8 cellular contexts compared by ENCODE assay signal in the genomic region with DNA sequence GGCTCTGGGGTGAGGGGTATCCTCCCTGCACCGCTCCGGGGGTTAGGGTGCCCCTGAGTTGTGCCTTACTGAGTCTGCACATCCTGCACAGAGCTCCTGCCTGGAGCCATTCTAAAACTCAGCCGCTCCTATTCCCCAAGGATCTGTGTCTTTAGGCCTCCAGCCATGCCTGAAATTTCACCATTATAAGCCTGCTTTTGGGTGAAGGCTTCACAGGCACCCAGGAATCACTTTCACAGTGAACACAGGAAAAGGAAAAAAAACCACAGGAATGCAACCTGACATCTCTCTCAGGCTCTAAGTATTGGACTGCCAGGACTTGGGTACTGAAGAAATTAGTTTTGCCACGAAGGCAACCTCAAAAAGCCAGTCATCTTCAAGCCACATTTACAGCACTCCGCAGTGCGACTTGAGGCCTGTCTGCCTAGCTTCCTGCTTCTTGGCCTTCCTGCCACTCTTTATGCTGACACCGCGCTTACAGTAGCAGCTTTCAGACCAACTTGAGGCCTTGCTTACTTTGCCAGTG. TPM values are rescaled to one million over a fixed set of nuclear protein-coding genes. Genes with fewer than 3 reads are reported as not detected.
A peak's percentile ranks its signal among the peaks of the same experiment; 100 is the strongest.
DNase-seq lines count a peak whose midpoint lies in the region; ATAC-seq and TF ChIP-seq lines count a peak whose summit lies in the region.

No MANE protein-coding gene starts in this region.

- TF ChIP-seq CTCF in right atrium auricular region (IDR thresholded peaks at IDR 0.05), result no peak

- H3K4me1 ChIP-seq in right atrium auricular region, result peaks cover 0 to 10% of the 10 kb centered on the region in 2 donors

- no peak overlapping the region for H3K27ac ChIP-seq in right atrium auricular region

- no peaks in the 10 kb centered on the region for H3K36me3 ChIP-seq in right atrium auricular region

- ATAC-seq in GM21576 (IDR thresholded peaks at IDR 0.05; ENCODE audit: unreplicated experiment) (peak; percentile 76), GM19351 (IDR thresholded peaks at IDR 0.05; ENCODE audit: unreplicated experiment) (no peak), GM19397 (IDR thresholded peaks at IDR 0.05; ENCODE audit: unreplicated experiment) (no peak)

- DNase-seq in MV-4-11 (lab: John Stamatoyannopoulos, UW) (peak; percentile 45), right atrium auricular region (ENCODE audit: low spot score) (peak; percentile 66), germinal center (ENCODE audit: low spot score) (no peak)
- DNase-seq in activated effector memory CD4-positive, alpha-beta T cell treated with Interleukin-2 at 50 U/mL for 16 hours, result peak; percentile 58
- peak; percentile 27 for DNase-seq in stimulated activated CD8-positive, alpha-beta memory T cell treated with anti-CD3 and anti-CD28 coated beads, Interleukin-12 subunit alpha, Interleukin-12 subunit beta, amount 100 ng/mL, for 1 hour (ENCODE audit: low read depth)

- H3K4me3 ChIP-seq in right atrium auricular region, result no peak overlapping the region

- H3K9me3 ChIP-seq in right atrium auricular region, result no peaks in the 10 kb centered on the region

- H3K27me3 ChIP-seq in right atrium auricular region, result no peaks in the 10 kb centered on the region

RNA-seq across cellular contexts. Expression of a gene that starts 30.9 kb away (rescaled TPM):
- 10 to 100 TPM; 13.2 to 18.4 TPM for total RNA-seq in right atrium auricular region
